ENCODE assay signal across 28 cellular contexts in genomic region chr9:71742703-71743102, GRCh38. TPM values are rescaled to one million over a fixed set of nuclear protein-coding genes. Genes with fewer than 3 reads are reported as not detected.
DNase-seq lines count a peak whose midpoint lies in the region; ATAC-seq, FAIRE-seq and TF ChIP-seq lines count a peak whose summit lies in the region.
"Had no signal": no experiment of that assay in that cellular context is flagged by ENCODE, and none has a peak within 500 bp of the region (broad histone marks: within the 10 kb centered on the region; RNA-seq: fewer than 3 reads in every experiment).

No MANE protein-coding gene starts in this region.

- BruUV-seq in PC-9 (replicated peaks; lab: Mats Ljungman, UMichigan): no TSS peak

- H3K4ac ChIP-seq in mesendoderm (ENCODE audit: low read depth, low read length): no peak overlapping the region

- no peak for ATAC-seq in pancreas
- no peak for ATAC-seq in GM21825 (IDR thresholded peaks at IDR 0.05; ENCODE audit: unreplicated experiment)
- ATAC-seq: activated T-helper 17 cell treated with anti-CD3 and anti-CD28 coated beads, Interleukin-2, amount 50 U/mL, for 72 hours; GM12878 had no signal

- CTCF ChIA-PET in PC-9 (lab: Charles Lee): interaction anchor here (0.9 kb wide), 1 partner anchor 52 kb away, joined by 3 read pairs; no protein-coding TSS in a partner anchor

- 68 to 74% methylated on average over 4 of the region's 4 CpGs for WGBS in pancreas, 2 donors
- WGBS in mesendoderm (ENCODE audit: extremely low coverage, insufficient coverage, low lambda C conversion rate): no CpG with 5 or more reads among the region's 4 CpGs

- no peak for FAIRE-seq in pancreas (lab: Jason Lieb, UNC)
- FAIRE-seq: GM12878, urothelium cell line had no signal

- H3K27me3 ChIP-seq in PC-9 (ENCODE audit: insufficient read depth, low read depth): no peaks in the 10 kb centered on the region
- no peaks in the 10 kb centered on the region for H3K27me3 ChIP-seq in fibroblast of lung (ENCODE audit: control insufficient read depth, insufficient read depth, low read length)
- H3K27me3 ChIP-seq in pancreas: no peaks in the 10 kb centered on the region
- H3K27me3 ChIP-seq in mesendoderm (ENCODE audit: insufficient read depth, low read length, poor library complexity): no peaks in the 10 kb centered on the region

- no peak overlapping the region for H2BK15ac ChIP-seq in mesendoderm (replicated peaks; ENCODE audit: low read depth)

- H3K27ac ChIP-seq in 22Rv1: peak overlapping the region; percentile 14; the same call in 1 of the 2 replicates
- H3K27ac ChIP-seq in PC-9: no peak overlapping the region
- peak overlapping the region; percentile 38 for H3K27ac ChIP-seq in fibroblast of lung (ENCODE audit: insufficient read depth, low read length)
- peak overlapping the region in 3 of 4 donors; percentile 8 to 82 (median 80) for H3K27ac ChIP-seq in pancreas
- H3K27ac ChIP-seq in mesendoderm (ENCODE audit: low read depth, low read length): no peak overlapping the region
- H3K27ac ChIP-seq: HL-60, left ventricle myocardium inferior, SK-N-MC, WERI-Rb-1 had no signal

- no peak overlapping the region for H2AK5ac ChIP-seq in mesendoderm (ENCODE audit: low read length)

- H3K4me2 ChIP-seq in PC-9 (0 out of 2 replicates have a peak overlapping the region, but pooled peaks have one; percentile 12), fibroblast of lung (ENCODE audit: extremely low read depth, insufficient read depth, low read length) (peak overlapping the region; percentile 55), mesendoderm (ENCODE audit: low read length) (no peak overlapping the region)

- no peak overlapping the region for H3K23ac ChIP-seq in mesendoderm (ENCODE audit: low read length)

- H3K9me3 ChIP-seq in PC-9 (ENCODE audit: insufficient read depth, low read depth) (no peaks in the 10 kb centered on the region), fibroblast of lung (ENCODE audit: control insufficient read depth, insufficient read depth, low read depth, low read length) (no peaks in the 10 kb centered on the region), pancreas (no peaks in the 10 kb centered on the region)
- H3K9me3 ChIP-seq: Caco-2, HAP-1, left ventricle myocardium inferior had no signal

- intact Hi-C loops in PC-9 (cut with micrococcal nuclease; ENCODE audit: unreplicated experiment): loop anchor here (2.0 kb wide), 2 partner anchors 16 kb away; no protein-coding TSS in a partner anchor
- intact Hi-C loops in pancreas (cut with DNase I): no loop called here

- H3K9me2 ChIP-seq in PC-9 (ENCODE audit: insufficient read depth): no peaks in the 10 kb centered on the region

- H3K4me3 ChIP-seq in PC-9 (no peak overlapping the region), fibroblast of lung (replicated peaks in 1 of 4; ENCODE audit: control extremely low read depth in 1 of 4, insufficient read depth in 1 of 4, low read depth in 3 of 4, low read length in 4 of 4) (peak overlapping the region in 1 of 4 experiments; percentile 16), pancreas (no peak overlapping the region), mesendoderm (ENCODE audit: low read length) (no peak overlapping the region)
- H3K4me3 ChIP-seq: GM12878, HAP-1, left ventricle myocardium inferior, SK-N-MC had no signal

- no peak overlapping the region for H2BK120ac ChIP-seq in mesendoderm (ENCODE audit: low read depth, low read length)

- H2AFZ ChIP-seq in PC-9: no peak overlapping the region
- no peak overlapping the region for H2AFZ ChIP-seq in fibroblast of lung (ENCODE audit: low read length)

- no peak overlapping the region for H3K56ac ChIP-seq in mesendoderm (ENCODE audit: low read length)

- peaks cover 8% of the 10 kb centered on the region; the same call in 1 of the 2 replicates for H3K79me2 ChIP-seq in PC-9 (ENCODE audit: low read depth)
- no peaks in the 10 kb centered on the region for H3K79me2 ChIP-seq in fibroblast of lung (ENCODE audit: control insufficient read depth, insufficient read depth, low read length)
- H3K79me2 ChIP-seq in mesendoderm (ENCODE audit: control insufficient read depth, insufficient read depth, low read length): peaks cover 2% of the 10 kb centered on the region

- no peak overlapping the region for H3K18ac ChIP-seq in mesendoderm (ENCODE audit: low read length)

- H3K36me3 ChIP-seq in PC-9 (ENCODE audit: low read depth) (peaks cover 21% of the 10 kb centered on the region), fibroblast of lung (ENCODE audit: control insufficient read depth, insufficient read depth, low read length) (peaks cover 6% of the 10 kb centered on the region), pancreas (peaks cover 0 to 8% (median 0%) of the 10 kb centered on the region in 3 donors), mesendoderm (ENCODE audit: control insufficient read depth, insufficient read depth, low read length) (no peaks in the 10 kb centered on the region)
- H3K36me3 ChIP-seq: WERI-Rb-1 had no signal

- H2BK5ac ChIP-seq in mesendoderm (ENCODE audit: low read length): no peak overlapping the region

- H3K4me1 ChIP-seq in PC-9 (replicated peaks; ENCODE audit: insufficient read depth): peaks cover 35% of the 10 kb centered on the region
- H3K4me1 ChIP-seq in fibroblast of lung (ENCODE audit: control insufficient read depth, extremely low read depth, insufficient read depth, low read length): peaks cover 5% of the 10 kb centered on the region
- H3K4me1 ChIP-seq in pancreas: peaks cover 32 to 58% (median 51%) of the 10 kb centered on the region in 3 donors
- H3K4me1 ChIP-seq in mesendoderm (ENCODE audit: control insufficient read depth, low read depth, low read length): peaks cover 6% of the 10 kb centered on the region
- H3K4me1 ChIP-seq: HAP-1 had no signal

- H3F3A ChIP-seq in PC-9 (ENCODE audit: insufficient read depth, low read depth): 0 out of 2 replicates have a peak, but pooled peaks cover 9% of the 10 kb centered on the region

- H4K8ac ChIP-seq in mesendoderm (ENCODE audit: low read depth, low read length): no peak overlapping the region

- TF ChIP-seq CTCF in 22Rv1 (IDR thresholded peaks at IDR 0.05) (no peak), PC-9 (conservative IDR thresholded peaks at IDR 0.05) (no peak), fibroblast of lung (conservative IDR thresholded peaks at IDR 0.05 in 1 of 2, IDR thresholded peaks at IDR 0.05 in 1 of 2; ENCODE audit: low read depth in 1 of 2, low read length in 2 of 2) (no peak), pancreas (IDR thresholded peaks at IDR 0.05) (no peak)

- H3K79me1 ChIP-seq in mesendoderm (ENCODE audit: low read length): peaks cover 3% of the 10 kb centered on the region

- DNase-seq in PC-9: no peak
- DNase-seq in fibroblast of lung (ENCODE audit: low read depth in 2 of 2): no peak
- DNase-seq in pancreas: no peak
- no peak for DNase-seq in NCI-H2196 treated with DMSO at 0.1 percent for 48 hours (lab: John Stamatoyannopoulos, UW; ENCODE audit: unreplicated experiment)
- DNase-seq in T1000 (lab: John Stamatoyannopoulos, UW): no peak
- no peak for DNase-seq in mesendoderm
- DNase-seq: activated CD4-positive, alpha-beta T cell treated with anti-CD3 and anti-CD28 coated beads, Interleukin-2, amount 50 U/mL, for 1 hour; C1 segment of cervical spinal cord; cerebellar nuclear complex; DND-41; effector CD4-positive, alpha-beta T cell; left ventricle myocardium inferior; NCI-H1092 treated with DMSO at 0.1 percent for 48 hours; NCI-H187 treated with DMSO at 0.1 percent for 48 hours; NCI-H526 treated with DMSO at 0.1 percent for 48 hours; RPMI8226; substantia nigra; T-helper 2 cell; WERI-Rb-1 had no signal

- no peak overlapping the region for H4K5ac ChIP-seq in mesendoderm (ENCODE audit: low read length)

- H3K9ac ChIP-seq in fibroblast of lung (ENCODE audit: insufficient read depth, low read length) (no peak overlapping the region), mesendoderm (ENCODE audit: low read length) (no peak overlapping the region)

- POLR2A ChIA-PET in PC-9 (lab: Charles Lee; ENCODE audit: unreplicated experiment): interaction anchor here (0.6 to 0.7 kb wide), 4 partner anchors 13 to 481 kb away, joined by 3 to 17 read pairs (median 4); no protein-coding TSS in a partner anchor

- no peaks in the 10 kb centered on the region for H4K20me1 ChIP-seq in PC-9 (ENCODE audit: insufficient read depth)
- no peaks in the 10 kb centered on the region for H4K20me1 ChIP-seq in fibroblast of lung (ENCODE audit: control insufficient read depth, extremely low read depth, insufficient read depth, low read length)

RNA-seq across cellular contexts. Expression of gene CEMIP2, which starts 25.6 kb away (rescaled TPM):
- 60.7 and 77.0 TPM in 2 replicates for total RNA-seq in PC-9 (2021)
- 45.6 and 46.2 TPM in 2 replicates for total RNA-seq in fibroblast of lung
- polyA plus RNA-seq in fibroblast of lung: 35.1 and 38.7 TPM in 2 replicates
- 21.4 and 21.8 TPM in 2 replicates for polyA plus RNA-seq in fibroblast of lung (2012)
- 79.5 and 129 TPM in 2 replicates for polyA minus RNA-seq in fibroblast of lung (ENCODE audit: low replicate concordance)
- total RNA-seq in pancreas: 10 to 100 TPM; 16.2 to 42.1 (median 27.3) TPM
- polyA plus RNA-seq in pancreas: 10 to 100 TPM; 14.3 to 18.5 TPM
- 48.1 TPM for polyA plus RNA-seq in mesendoderm (2013, experiment 1 of 2)
- 48.6 TPM for polyA plus RNA-seq in mesendoderm (2013, experiment 2 of 2)

Comparison
In these comparisons a context has a peak if more than half of its experiments do, and no peak if none do; other contexts are left out.
1. H3K27ac ChIP-seq: peak in 22Rv1 (single experiment), fibroblast of lung (single experiment) and pancreas (3 of 4); none in PC-9 (single experiment) and mesendoderm (single experiment).